In genomic region chr10:13820119-13820518, GRCh38 we compare ENCODE assay signal across 18 cellular contexts.
DNase-seq lines count a peak whose midpoint lies in the region; ATAC-seq and TF ChIP-seq lines count a peak whose summit lies in the region.
"Had no signal": no experiment of that assay in that cellular context is flagged by ENCODE, and none has a peak within 500 bp of the region (broad histone marks: within the 10 kb centered on the region; RNA-seq: fewer than 3 reads in every experiment).

No MANE protein-coding gene starts in this region.

- intact Hi-C loops in left ventricle myocardium inferior (cut with micrococcal nuclease) (no loop called here), cardiac septum (cut with DNase I) (no loop called here), thyroid gland (cut with DNase I) (no loop called here)

- DNase-seq in left ventricle myocardium inferior (no peak), cardiac septum (ENCODE audit: low spot score) (no peak), lung microvascular endothelial cell (ENCODE audit: low read depth in 2 of 2) (peak; percentile 56 to 63), thyroid gland (no peak), OCI-M1 (lab: John Stamatoyannopoulos, UW) (no peak)
- DNase-seq: anterior cingulate cortex; IMR-90; left ventricle myocardium superior; NCI-H1930; NCI-H510A treated with DMSO at 0.1 percent for 48 hours; SHP77; stimulated activated CD4-positive, alpha-beta T cell treated with anti-CD3 and anti-CD28 coated beads, Interleukin-4, amount 100 ng/mL, for 1 hour had no signal

- H3K36me3 ChIP-seq in left ventricle myocardium inferior (no peaks in the 10 kb centered on the region), thyroid gland (no peaks in the 10 kb centered on the region)

- H3K27ac ChIP-seq in left ventricle myocardium inferior (replicated peaks) (peak overlapping the region; percentile 79), thyroid gland (peak overlapping the region in 2 of 3 donors; percentile 18 to 44)
- H3K27ac ChIP-seq: epithelial cell of prostate, parathyroid adenoma had no signal

- no peak for TF ChIP-seq POLR2A in thyroid gland (IDR thresholded peaks at IDR 0.05)

- TF ChIP-seq CTCF in left ventricle myocardium inferior (IDR thresholded peaks at IDR 0.05; ENCODE audit: borderline replicate concordance), result no peak
- no peak for TF ChIP-seq CTCF in thyroid gland (IDR thresholded peaks at IDR 0.05)

- peaks cover 12% of the 10 kb centered on the region for H3K9me3 Mint-ChIP-seq in activated T-helper 17 cell treated with anti-CD3 and anti-CD28 coated beads, Interleukin-2, amount 50 U/mL, for 72 hours

- H3K27ac Mint-ChIP-seq in activated T-helper 17 cell treated with anti-CD3 and anti-CD28 coated beads, Interleukin-2, amount 50 U/mL, for 72 hours, result no peak overlapping the region
- H3K27ac Mint-ChIP-seq: activated T-cell treated with anti-CD3 and anti-CD28 coated beads, Interleukin-2, amount 50 U/mL, for 72 hours had no signal

- H3K4me3 ChIP-seq in left ventricle myocardium inferior (no peak overlapping the region), thyroid gland (replicated peaks in 1 of 3) (no peak overlapping the region)

- H3K4me1 ChIP-seq in left ventricle myocardium inferior (peaks cover 66% of the 10 kb centered on the region), thyroid gland (peaks cover 17 to 29% of the 10 kb centered on the region in 2 donors)
- H3K4me1 ChIP-seq: parathyroid adenoma had no signal

- H3K4me3 Mint-ChIP-seq in activated T-helper 17 cell treated with anti-CD3 and anti-CD28 coated beads, Interleukin-2, amount 50 U/mL, for 72 hours, result no peak overlapping the region
- H3K4me3 Mint-ChIP-seq: activated T-cell treated with anti-CD3 and anti-CD28 coated beads, Interleukin-2, amount 50 U/mL, for 72 hours had no signal

- H3K36me3 Mint-ChIP-seq in activated T-helper 17 cell treated with anti-CD3 and anti-CD28 coated beads, Interleukin-2, amount 50 U/mL, for 72 hours (ENCODE audit: low read depth), result no peaks in the 10 kb centered on the region

- 84 to 95% methylated on average over 7 of the region's 7 CpGs for WGBS in thyroid gland, 2 donors

- no peaks in the 10 kb centered on the region for H3K27me3 Mint-ChIP-seq in activated T-helper 17 cell treated with anti-CD3 and anti-CD28 coated beads, Interleukin-2, amount 50 U/mL, for 72 hours

- peak; percentile 46 for ATAC-seq in activated T-helper 17 cell treated with anti-CD3 and anti-CD28 coated beads, Interleukin-2, amount 50 U/mL, for 72 hours (replicated peaks)
- ATAC-seq in HG02884 (IDR thresholded peaks at IDR 0.05; ENCODE audit: unreplicated experiment) (no peak), GM21737 (IDR thresholded peaks at IDR 0.05; ENCODE audit: unreplicated experiment) (no peak)

- H3K9me3 ChIP-seq in left ventricle myocardium inferior (replicated peaks), result peaks cover 7% of the 10 kb centered on the region
- no peaks in the 10 kb centered on the region for H3K9me3 ChIP-seq in thyroid gland

- no peaks in the 10 kb centered on the region for H3K27me3 ChIP-seq in left ventricle myocardium inferior (ENCODE audit: low read depth)
- H3K27me3 ChIP-seq in thyroid gland, result no peaks in the 10 kb centered on the region

- H3K4me1 Mint-ChIP-seq in activated T-helper 17 cell treated with anti-CD3 and anti-CD28 coated beads, Interleukin-2, amount 50 U/mL, for 72 hours, result no peaks in the 10 kb centered on the region

Comparison
In these comparisons a context has a peak if more than half of its experiments do, and no peak if none do; other contexts are left out.
1. DNase-seq: peak in lung microvascular endothelial cell (2 of 2); none in left ventricle myocardium inferior (single experiment), cardiac septum (single experiment), thyroid gland (0 of 2) and OCI-M1 (single experiment).